In the genomic region with DNA sequence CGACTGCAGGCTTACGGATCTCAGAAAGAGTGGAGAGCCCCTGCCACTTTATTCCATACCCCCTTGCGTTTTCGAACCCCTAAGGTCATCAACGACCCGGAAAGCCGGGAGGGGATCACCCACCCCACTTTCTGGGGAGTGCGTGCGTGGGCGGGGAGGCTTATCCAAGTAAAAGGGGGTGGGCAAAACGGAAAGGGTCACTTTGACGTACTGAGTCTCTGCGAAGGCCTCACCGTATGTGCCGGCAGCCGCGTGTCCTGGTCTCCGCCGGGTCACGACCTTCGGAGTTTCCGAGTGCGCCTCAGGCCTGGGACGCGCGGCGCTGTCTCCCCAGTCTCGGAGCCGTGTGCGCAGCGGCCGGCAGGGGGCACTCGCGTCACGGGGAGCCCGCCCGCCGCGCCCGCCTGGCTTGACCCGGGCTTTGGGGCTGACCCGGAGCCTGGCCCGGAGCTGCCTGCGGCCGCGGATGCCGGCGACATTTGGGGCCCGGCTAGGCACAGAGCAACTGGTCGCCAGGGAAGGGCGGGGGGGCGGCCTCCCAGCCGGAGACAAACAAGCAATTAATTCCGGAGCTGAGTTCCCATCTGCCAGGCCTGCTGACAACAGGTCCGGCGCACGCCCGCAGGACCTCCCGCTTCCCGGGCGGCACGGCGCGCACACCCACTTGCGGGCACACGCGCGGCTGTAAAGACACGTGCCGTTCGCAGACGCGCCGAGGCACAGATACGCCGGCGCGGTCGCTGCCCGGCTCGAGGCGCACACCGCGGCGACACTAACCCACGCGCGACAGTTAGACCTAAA, we compare ENCODE assay signal across 8 cellular contexts. TPM values are rescaled to one million over a fixed set of nuclear protein-coding genes. Genes with fewer than 3 reads are reported as not detected.
DNase-seq lines count a peak whose midpoint lies in the region; ATAC-seq and TF ChIP-seq lines count a peak whose summit lies in the region.

No MANE protein-coding gene starts in this region.

- peak overlapping the region; percentile 57 for H3K4me3 ChIP-seq in urinary bladder (ENCODE audit: low read depth, low read length)

- H3K4me1 Mint-ChIP-seq in CD14-positive monocyte: peaks cover 11% of the 10 kb centered on the region
- peaks cover 5% of the 10 kb centered on the region for H3K4me1 Mint-ChIP-seq in activated naive CD4-positive, alpha-beta T cell treated with anti-CD3 and anti-CD28 coated beads, Interleukin-2, amount 50 U/mL, for 24 hours

- H3K27ac ChIP-seq in urinary bladder (ENCODE audit: low read depth): no peak overlapping the region

- peak; percentile 95 for ATAC-seq in Right ventricle myocardium superior (ENCODE audit: poor library complexity)

- WGBS in urinary bladder: under 1% methylated on average over 88 of the region's 88 CpGs

- peak overlapping the region; percentile 59 to 82 for H3K4me3 Mint-ChIP-seq in CD14-positive monocyte
- H3K4me3 Mint-ChIP-seq in activated naive CD4-positive, alpha-beta T cell treated with anti-CD3 and anti-CD28 coated beads, Interleukin-2, amount 50 U/mL, for 24 hours: peak overlapping the region; percentile 67

- peaks cover 58 to 77% (median 66%) of the 10 kb centered on the region in 3 donors for H3K27me3 Mint-ChIP-seq in CD14-positive monocyte (ENCODE audit: low read depth in 3 of 3)
- peaks cover 15% of the 10 kb centered on the region for H3K27me3 Mint-ChIP-seq in activated naive CD4-positive, alpha-beta T cell treated with anti-CD3 and anti-CD28 coated beads, Interleukin-2, amount 50 U/mL, for 24 hours

- intact Hi-C loops in CD14-positive monocyte (cut with micrococcal nuclease): loop anchor here in 1 of 2 donors (10.0 kb wide), 2 partner anchors 507 to 867 kb away; no protein-coding TSS in a partner anchor
- intact Hi-C loops in Right ventricle myocardium superior (cut with DNase I): loop anchor here (2.0 to 5.0 kb wide), 2 partner anchors 427 to 500 kb away; no protein-coding TSS in a partner anchor
- intact Hi-C loops in posterior vena cava (cut with DNase I): loop anchor here (1.0 to 5.0 kb wide), 4 partner anchors 425 to 505 kb away; no protein-coding TSS in a partner anchor

- H3K9me3 Mint-ChIP-seq in CD14-positive monocyte: peaks cover 0 to 16% (median 2%) of the 10 kb centered on the region in 7 donors
- no peaks in the 10 kb centered on the region for H3K9me3 Mint-ChIP-seq in activated naive CD4-positive, alpha-beta T cell treated with anti-CD3 and anti-CD28 coated beads, Interleukin-2, amount 50 U/mL, for 24 hours

- DNase-seq in CD14-positive monocyte (ENCODE audit: low spot score): no peak
- peak; percentile 48 for DNase-seq in HPDE6-E6E7 (ENCODE audit: extremely low spot score)
- DNase-seq in SHP77 (lab: John Stamatoyannopoulos, UW): peak; percentile 32 to 50
- DNase-seq in Right ventricle myocardium superior: peak; percentile 80
- peak; percentile 88 for DNase-seq in posterior vena cava (ENCODE audit: low spot score)
- DNase-seq in NCI-H128 (lab: John Stamatoyannopoulos, UW; ENCODE audit: unreplicated experiment): no peak

- no peak overlapping the region for H3K27ac Mint-ChIP-seq in CD14-positive monocyte
- H3K27ac Mint-ChIP-seq in activated naive CD4-positive, alpha-beta T cell treated with anti-CD3 and anti-CD28 coated beads, Interleukin-2, amount 50 U/mL, for 24 hours: no peak overlapping the region

- TF ChIP-seq CTCF in CD14-positive monocyte (IDR thresholded peaks at IDR 0.05): peak; percentile 73

- H3K36me3 Mint-ChIP-seq in CD14-positive monocyte: no peaks in the 10 kb centered on the region
- H3K36me3 Mint-ChIP-seq in activated naive CD4-positive, alpha-beta T cell treated with anti-CD3 and anti-CD28 coated beads, Interleukin-2, amount 50 U/mL, for 24 hours: no peaks in the 10 kb centered on the region

- H3K4me1 ChIP-seq in urinary bladder (ENCODE audit: insufficient read depth): peaks cover 1% of the 10 kb centered on the region

- no peaks in the 10 kb centered on the region for H3K36me3 ChIP-seq in urinary bladder (ENCODE audit: insufficient read depth)

RNA-seq across cellular contexts. Expression of a gene that starts 0.9 kb away (rescaled TPM):
- polyA plus RNA-seq in CD14-positive monocyte (not detected), urinary bladder (5.7 TPM)
- total RNA-seq in Right ventricle myocardium superior (6.3 TPM), posterior vena cava (1 to 10 TPM; 5.0 to 6.9 TPM), urinary bladder (8.5 TPM)

RNA-seq across cellular contexts. Expression of a gene that starts 52.0 kb away (rescaled TPM):
- polyA plus RNA-seq in CD14-positive monocyte (not detected), urinary bladder (2.7 TPM)
- total RNA-seq in Right ventricle myocardium superior (44.1 TPM), posterior vena cava (1 to 10 TPM; 1.3 to 3.2 TPM), urinary bladder (2.2 TPM)

Comparison
In these comparisons a context has a peak if more than half of its experiments do, and no peak if none do; other contexts are left out.
1. DNase-seq: peak in HPDE6-E6E7 (single experiment), SHP77 (2 of 2), Right ventricle myocardium superior (single experiment) and posterior vena cava (single experiment); none in CD14-positive monocyte (single experiment) and NCI-H128 (single experiment).
2. RNA of a gene that starts 52.0 kb away (total RNA-seq): 44.1 TPM in Right ventricle myocardium superior (single experiment); 1.3 to 3.2 TPM in posterior vena cava and 2.2 TPM in urinary bladder (single experiment); every median in the first group is over 10 times any median in the second.